Comparison of ENCODE assay signal across 16 cellular contexts in the genomic region with DNA sequence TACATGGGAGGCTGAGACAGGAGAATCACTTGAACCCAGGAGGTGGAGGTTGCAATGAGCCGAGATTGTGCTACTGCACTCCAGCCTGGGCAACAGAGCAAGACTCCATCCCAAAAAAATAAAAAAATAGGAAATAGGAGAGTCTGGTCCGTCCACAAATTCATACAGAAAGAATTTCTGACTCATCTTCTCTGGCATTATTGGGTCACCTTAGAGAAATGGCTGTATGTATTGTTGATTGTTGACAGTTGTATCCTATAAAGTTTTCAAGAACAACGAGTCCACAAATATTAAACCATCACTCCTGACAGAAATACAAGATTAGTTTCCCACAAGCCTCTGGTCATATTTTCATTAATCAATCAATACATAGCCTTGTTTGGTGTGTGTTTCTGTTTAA. TPM values are rescaled to one million over a fixed set of nuclear protein-coding genes. Genes with fewer than 3 reads are reported as not detected.
DNase-seq lines count a peak whose midpoint lies in the region; ATAC-seq, FAIRE-seq and TF ChIP-seq lines count a peak whose summit lies in the region.
"Had no signal": no experiment of that assay in that cellular context is flagged by ENCODE, and none has a peak within 500 bp of the region (broad histone marks: within the 10 kb centered on the region; RNA-seq: fewer than 3 reads in every experiment).

No MANE protein-coding gene starts in this region.

- no peak overlapping the region for H3K9ac ChIP-seq in mesenchymal stem cell (ENCODE audit: low read length)
- H3K9ac ChIP-seq: BLaER1 treated with 17β-estradiol and CSF1 and Interleukin-3, amounts not matched to agents 10 nM and 100 nM had no signal

- H3K23ac ChIP-seq in mesenchymal stem cell (ENCODE audit: low read length in 2 of 2): no peak overlapping the region

- peak; percentile 31 for DNase-seq in EH (ENCODE audit: low read depth)
- peak; percentile 25 for DNase-seq in HT1080 (ENCODE audit: low read depth)
- peak; percentile 65 for DNase-seq in bronchial epithelial cell (ENCODE audit: low read depth)
- peak in 1 of 2 donors; percentile 69 for DNase-seq in foreskin keratinocyte
- no peak for DNase-seq in mesenchymal stem cell
- no peak for DNase-seq in OCI-M2 (lab: John Stamatoyannopoulos, UW; ENCODE audit: unreplicated experiment)
- DNase-seq in cerebellar cortex (ENCODE audit: low spot score): no peak
- no peak for DNase-seq in T-helper 1 cell
- DNase-seq: DMS 273 treated with DMSO at 0.1 percent for 48 hours, NCI-H1048, NCI-H2107, NCI-H226, NCI-H748 treated with DMSO at 0.1 percent for 48 hours, Right ventricle myocardium superior had no signal

- peaks cover 4% of the 10 kb centered on the region for H3K4me1 ChIP-seq in foreskin keratinocyte
- no peaks in the 10 kb centered on the region for H3K4me1 ChIP-seq in mesenchymal stem cell (ENCODE audit: control insufficient read depth, insufficient read depth, low read depth, low read length)

- H2AFZ ChIP-seq in mesenchymal stem cell (ENCODE audit: low read depth, low read length): no peak overlapping the region

- H2BK5ac ChIP-seq in mesenchymal stem cell (ENCODE audit: low read depth, low read length, poor library complexity, severe bottlenecking): no peak overlapping the region

- no peak overlapping the region for H4K91ac ChIP-seq in mesenchymal stem cell (ENCODE audit: low read length)

- TF ChIP-seq CTCF in bronchial epithelial cell (IDR thresholded peaks at IDR 0.05; ENCODE audit: insufficient read depth, low read length, severe bottlenecking) (no peak), foreskin keratinocyte (conservative IDR thresholded peaks at IDR 0.05) (no peak)

- H2AK5ac ChIP-seq in mesenchymal stem cell (ENCODE audit: low read length, severe bottlenecking): no peak overlapping the region

- H3K79me1 ChIP-seq in mesenchymal stem cell (replicated peaks; ENCODE audit: low read length, poor library complexity, severe bottlenecking): no peaks in the 10 kb centered on the region

- WGBS in mesenchymal stem cell: 100% methylated on average over 1 of the region's 3 CpGs

- no peak overlapping the region for H2BK120ac ChIP-seq in mesenchymal stem cell (ENCODE audit: low read depth, low read length)

- H2BK12ac ChIP-seq in mesenchymal stem cell (ENCODE audit: low read length in 2 of 2): no peak overlapping the region

- no peak overlapping the region for H3K18ac ChIP-seq in mesenchymal stem cell (ENCODE audit: low read depth in 1 of 2, low read length in 2 of 2)

- no peak overlapping the region for H3K4me2 ChIP-seq in mesenchymal stem cell (ENCODE audit: low read length, poor library complexity, severe bottlenecking)
- H3K4me2 ChIP-seq: BLaER1 treated with 17β-estradiol and CSF1 and Interleukin-3, amounts not matched to agents 10 nM and 100 nM had no signal

- H3K9me3 ChIP-seq in mesenchymal stem cell (ENCODE audit: control insufficient read depth, low read length): no peaks in the 10 kb centered on the region

- H3K36me3 ChIP-seq in bronchial epithelial cell (ENCODE audit: control insufficient read depth, insufficient read depth, low read length): no peaks in the 10 kb centered on the region
- H3K36me3 ChIP-seq in mesenchymal stem cell (ENCODE audit: control insufficient read depth in 1 of 2, insufficient read depth in 2 of 2, low read depth in 1 of 2, low read length in 2 of 2): no peaks in the 10 kb centered on the region
- H3K36me3 ChIP-seq: BLaER1 treated with 17β-estradiol and CSF1 and Interleukin-3, amounts not matched to agents 10 nM and 100 nM had no signal

- H3K4me3 ChIP-seq in bronchial epithelial cell (ENCODE audit: low read depth, low read length) (no peak overlapping the region), mesenchymal stem cell (ENCODE audit: insufficient read depth in 1 of 2, low read depth in 1 of 2, low read length in 2 of 2) (no peak overlapping the region)
- H3K4me3 ChIP-seq: BLaER1 treated with 17β-estradiol and CSF1 and Interleukin-3, amounts not matched to agents 10 nM and 100 nM had no signal

- H3K14ac ChIP-seq in mesenchymal stem cell (ENCODE audit: low read length in 2 of 2): no peak overlapping the region

- no peak overlapping the region for H4K8ac ChIP-seq in mesenchymal stem cell (ENCODE audit: low read length)

- FAIRE-seq in bronchial epithelial cell (lab: Jason Lieb, UNC): no peak
- FAIRE-seq: H54 had no signal

- H3K4ac ChIP-seq in mesenchymal stem cell (ENCODE audit: low read depth in 1 of 2, low read length in 2 of 2): no peak overlapping the region

- H3K27ac ChIP-seq in foreskin keratinocyte (no peak overlapping the region), mesenchymal stem cell (ENCODE audit: low read length, poor library complexity, severe bottlenecking) (no peak overlapping the region)
- H3K27ac ChIP-seq: BLaER1 treated with 17β-estradiol and CSF1 and Interleukin-3, amounts not matched to agents 10 nM and 100 nM had no signal

- no peak overlapping the region for H2BK15ac ChIP-seq in mesenchymal stem cell (ENCODE audit: low read depth, poor library complexity, severe bottlenecking)

- peak; percentile 63 for ATAC-seq in foreskin keratinocyte

- H3K27me3 ChIP-seq in bronchial epithelial cell (ENCODE audit: control insufficient read depth, insufficient read depth, low read length): no peaks in the 10 kb centered on the region
- H3K27me3 ChIP-seq in foreskin keratinocyte: no peaks in the 10 kb centered on the region
- no peaks in the 10 kb centered on the region for H3K27me3 ChIP-seq in mesenchymal stem cell (ENCODE audit: control insufficient read depth in 1 of 2, insufficient read depth in 1 of 2, low read length in 2 of 2)
- H3K27me3 ChIP-seq: BLaER1 treated with 17β-estradiol and CSF1 and Interleukin-3, amounts not matched to agents 10 nM and 100 nM had no signal

RNA-seq across cellular contexts. Expression of a gene that starts 20.4 kb away (rescaled TPM):
- total RNA-seq in HT1080 (2014; rRNA removed; shearing (Covaris generic)): 0.77 and 1.6 TPM in 2 replicates
- 3.0 and 3.8 TPM in 2 replicates for polyA plus RNA-seq in HT1080 (2015; cell fraction: cytosol; rRNA removed)
- 6.4 and 7.1 TPM in 2 replicates for polyA plus RNA-seq in HT1080 (2015; cell fraction: nucleus; rRNA removed)
- total RNA-seq in bronchial epithelial cell: 0.51 and 0.79 TPM in 2 replicates
- total RNA-seq in foreskin keratinocyte: 1.3 and 1.5 TPM in 2 replicates
- polyA plus RNA-seq in foreskin keratinocyte: 0.69 and 0.88 TPM in 2 replicates
- polyA plus RNA-seq in mesenchymal stem cell (2013, experiment 1 of 2): 9.1 TPM
- polyA plus RNA-seq in mesenchymal stem cell (2013, experiment 2 of 2): 9.0 TPM

RNA-seq across cellular contexts. Expression of a gene that starts 48.2 kb away (rescaled TPM):
- 10.4 and 12.0 TPM in 2 replicates for total RNA-seq in HT1080 (2014; rRNA removed; shearing (Covaris generic))
- polyA plus RNA-seq in HT1080 (2015; cell fraction: cytosol; rRNA removed): 15.4 and 17.6 TPM in 2 replicates
- 11.1 and 12.7 TPM in 2 replicates for polyA plus RNA-seq in HT1080 (2015; cell fraction: nucleus; rRNA removed)
- total RNA-seq in bronchial epithelial cell (1.3 and 2.6 TPM in 2 replicates), foreskin keratinocyte (13.3 and 15.3 TPM in 2 replicates)
- polyA plus RNA-seq in foreskin keratinocyte: 15.3 and 15.5 TPM in 2 replicates
- polyA plus RNA-seq in mesenchymal stem cell (2013, experiment 1 of 2): 24.1 TPM
- 27.1 TPM for polyA plus RNA-seq in mesenchymal stem cell (2013, experiment 2 of 2)

Comparison
In these comparisons a context has a peak if more than half of its experiments do, and no peak if none do; other contexts are left out.
1. DNase-seq: peak in EH (single experiment), HT1080 (single experiment) and bronchial epithelial cell (single experiment); none in mesenchymal stem cell (single experiment), OCI-M2 (single experiment), cerebellar cortex (single experiment) and T-helper 1 cell (0 of 5).